Comparison of ENCODE assay signal across 25 cellular contexts in the genomic region with DNA sequence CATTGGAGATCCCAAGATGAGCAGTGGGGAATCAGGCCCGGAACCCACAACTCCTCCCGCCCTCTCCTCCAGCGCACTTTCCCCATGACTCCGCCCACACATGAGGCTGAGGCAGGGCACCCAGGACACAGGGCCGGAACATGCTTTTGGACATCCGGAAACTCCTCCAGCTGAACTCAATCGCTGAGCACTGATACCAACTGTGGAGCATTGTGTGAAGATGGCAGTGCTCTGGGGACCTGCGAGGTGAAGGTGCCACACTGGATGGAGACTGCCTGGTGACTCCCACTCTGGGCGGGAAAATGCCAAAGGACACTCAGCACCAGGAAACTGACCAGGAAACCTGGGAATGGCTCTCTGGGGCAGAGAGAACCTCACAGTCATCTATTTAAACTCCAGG.
"Had no signal": no experiment of that assay in that cellular context is flagged by ENCODE, and none has a peak within 500 bp of the region (broad histone marks: within the 10 kb centered on the region; RNA-seq: fewer than 3 reads in every experiment).

No MANE protein-coding gene starts in this region.

- H3K27me3 ChIP-seq: foreskin keratinocyte, heart left ventricle, left lung, upper lobe of left lung had no signal

- H3K4me3 Mint-ChIP-seq: activated naive CD8-positive, alpha-beta T cell; activated T-cell treated with anti-CD3 and anti-CD28 coated beads, Interleukin-2, amount 50 U/mL, for 72 hours; effector memory CD8-positive, alpha-beta T cell; natural killer cell treated with Interleukin-12 subunit alpha and Interleukin-12 subunit beta and Interleukin-15 and Interleukin-18, amount 100 ng/mL, for 72 hours; stimulated activated memory B cell treated with anti-CD40 and anti-IgM and Interleukin-4, amounts not matched to agents 10 μg/mL and 1 μg/mL and 100 μg/mL, for 72 hours; stimulated activated naive CD8-positive, alpha-beta T cell treated with anti-CD3 and anti-CD28 coated beads, Interleukin-15, amount 100 ng/mL, for 72 hours; T-helper 2 cell treated with Interferon-gamma antibody and Interleukin-4, amounts not matched to agents 5 μg/mL and 100 μg/mL, for 36 hours had no signal

- H3K27ac ChIP-seq: foreskin keratinocyte, heart left ventricle, left lung, lower lobe of right lung, skin epidermis, upper lobe of left lung had no signal

- DNase-seq: activated CD4-positive, alpha-beta T cell treated with anti-CD3 and anti-CD28 coated beads for 4 hours; activated CD4-positive, alpha-beta T cell treated with anti-CD3 and anti-CD28 coated beads, Interleukin-2, amount 50 U/mL, for 4 hours; activated naive CD4-positive, alpha-beta T cell treated with Interleukin-2 at 50 U/mL for 16 hours; activated T-cell treated with anti-CD3 and anti-CD28 coated beads for 4 hours; activated T-cell treated with anti-CD3 and anti-CD28 coated beads, Interleukin-2, amount 50 U/mL, for 72 hours; anterior cingulate cortex; effector memory CD8-positive, alpha-beta T cell; foreskin keratinocyte; heart left ventricle; kidney glomerular epithelial cell; left lung; lower lobe of right lung; mesenchymal stem cell; stimulated activated CD4-positive, alpha-beta T cell treated with anti-CD3 and anti-CD28 coated beads, Interleukin-4, amount 100 ng/mL, for 4 hours; stimulated activated CD8-positive, alpha-beta memory T cell treated with anti-CD3 and anti-CD28 coated beads, Interleukin-4, amount 100 ng/mL, for 48 hours; stimulated activated naive CD8-positive, alpha-beta T cell treated with anti-CD3 and anti-CD28 coated beads, Interleukin-15, amount 100 ng/mL, for 72 hours; substantia nigra; T-helper 1 cell; upper lobe of left lung had no signal

- H3K4me3 ChIP-seq: heart left ventricle, left lung, lower lobe of right lung, skin epidermis, upper lobe of left lung had no signal

- H3K36me3 Mint-ChIP-seq: activated naive CD8-positive, alpha-beta T cell; natural killer cell treated with Interleukin-12 subunit alpha and Interleukin-12 subunit beta and Interleukin-15 and Interleukin-18, amount 100 ng/mL, for 72 hours; stimulated activated memory B cell treated with anti-CD40 and anti-IgM and Interleukin-4, amounts not matched to agents 10 μg/mL and 1 μg/mL and 100 μg/mL, for 72 hours had no signal

- H3K27me3 Mint-ChIP-seq: stimulated activated naive CD8-positive, alpha-beta T cell treated with anti-CD3 and anti-CD28 coated beads, Interleukin-15, amount 100 ng/mL, for 72 hours had no signal

- H3K9me3 ChIP-seq: left lung, lower lobe of right lung had no signal

- H3K36me3 ChIP-seq: heart left ventricle, left lung, lower lobe of right lung, upper lobe of left lung had no signal

- H3K27ac Mint-ChIP-seq: activated naive CD8-positive, alpha-beta T cell; activated T-cell treated with anti-CD3 and anti-CD28 coated beads, Interleukin-2, amount 50 U/mL, for 72 hours; effector memory CD8-positive, alpha-beta T cell; stimulated activated memory B cell treated with anti-CD40 and anti-IgM and Interleukin-4, amounts not matched to agents 10 μg/mL and 1 μg/mL and 100 μg/mL, for 72 hours; T-helper 2 cell treated with Interferon-gamma antibody and Interleukin-4, amounts not matched to agents 5 μg/mL and 100 μg/mL, for 36 hours had no signal

- H3K9me3 Mint-ChIP-seq: activated T-cell treated with anti-CD3 and anti-CD28 coated beads, Interleukin-2, amount 50 U/mL, for 72 hours; effector memory CD8-positive, alpha-beta T cell; natural killer cell treated with Interleukin-12 subunit alpha and Interleukin-12 subunit beta and Interleukin-15 and Interleukin-18, amount 100 ng/mL, for 72 hours; stimulated activated memory B cell treated with anti-CD40 and anti-IgM and Interleukin-4, amounts not matched to agents 10 μg/mL and 1 μg/mL and 100 μg/mL, for 72 hours; stimulated activated naive CD8-positive, alpha-beta T cell treated with anti-CD3 and anti-CD28 coated beads, Interleukin-15, amount 100 ng/mL, for 72 hours; T-helper 2 cell treated with Interferon-gamma antibody and Interleukin-4, amounts not matched to agents 5 μg/mL and 100 μg/mL, for 36 hours had no signal

- ATAC-seq: activated T-cell treated with anti-CD3 and anti-CD28 coated beads, Interleukin-2, amount 50 U/mL, for 72 hours; effector memory CD8-positive, alpha-beta T cell; foreskin keratinocyte; heart left ventricle; left lung; lower lobe of right lung; natural killer cell treated with Interleukin-12 subunit alpha and Interleukin-12 subunit beta and Interleukin-15 and Interleukin-18, amount 100 ng/mL, for 72 hours; sciatic nerve; stimulated activated memory B cell treated with anti-CD40 and anti-IgM and Interleukin-4, amounts not matched to agents 10 μg/mL and 1 μg/mL and 100 μg/mL, for 72 hours; stimulated activated naive CD8-positive, alpha-beta T cell treated with anti-CD3 and anti-CD28 coated beads, Interleukin-15, amount 100 ng/mL, for 72 hours had no signal
